ENCODE assay signal across 8 cellular contexts in genomic region chr12:25054076-25054782, GRCh38.
DNase-seq lines count a peak whose midpoint lies in the region; ATAC-seq and TF ChIP-seq lines count a peak whose summit lies in the region.

No MANE protein-coding gene starts in this region.

- H3K4me3 ChIP-seq in DOHH2 (ENCODE audit: low read length): peak overlapping the region; percentile 80
- peak overlapping the region; percentile 81 for H3K4me3 ChIP-seq in MM.1S (ENCODE audit: low read length)
- peak overlapping the region in 1 of 2 donors; percentile 16 for H3K4me3 ChIP-seq in body of pancreas
- peak overlapping the region; percentile 75 to 84 for H3K4me3 ChIP-seq in neutrophil (ENCODE audit: low read depth in 1 of 2, low read length in 1 of 2)

- TF ChIP-seq POLR2A in body of pancreas (IDR thresholded peaks at IDR 0.05): peak in 2 of 3 donors; percentile 28 to 53

- peaks cover 68% of the 10 kb centered on the region for H3F3A ChIP-seq in DOHH2 (ENCODE audit: control insufficient read depth, insufficient read depth)
- H3F3A ChIP-seq in MM.1S (ENCODE audit: insufficient read depth, low read length): peaks cover 24% of the 10 kb centered on the region

- intact Hi-C loops in body of pancreas (cut with DNase I): no loop called here

- H4K20me1 ChIP-seq in DOHH2 (ENCODE audit: control insufficient read depth, insufficient read depth, low read depth, low read length): peaks cover 6% of the 10 kb centered on the region
- H4K20me1 ChIP-seq in MM.1S (ENCODE audit: insufficient read depth, low read length): no peaks in the 10 kb centered on the region

- H3K9me2 ChIP-seq in DOHH2 (replicated peaks; ENCODE audit: control insufficient read depth, low read length) (no peaks in the 10 kb centered on the region), MM.1S (replicated peaks; ENCODE audit: insufficient read depth, low read length) (no peaks in the 10 kb centered on the region)

- WGBS in body of pancreas, 2 donors: 11 to 34% methylated on average over 4 of the region's 4 CpGs

- TF ChIP-seq CTCF in DOHH2 (IDR thresholded peaks at IDR 0.05; ENCODE audit: low read depth, low read length, poor library complexity, severe bottlenecking) (no peak), MM.1S (IDR thresholded peaks at IDR 0.05; ENCODE audit: low read length) (no peak), body of pancreas (IDR thresholded peaks at IDR 0.05) (no peak), neutrophil (IDR thresholded peaks at IDR 0.05) (no peak)

- peak; percentile 53 for ATAC-seq in body of pancreas
- no peak for ATAC-seq in HG02885 (IDR thresholded peaks at IDR 0.05; ENCODE audit: poor library complexity, unreplicated experiment)
- no peak for ATAC-seq in GM21528 (IDR thresholded peaks at IDR 0.05; ENCODE audit: low FRiP score, unreplicated experiment)
- ATAC-seq in HG03439 (IDR thresholded peaks at IDR 0.05; ENCODE audit: unreplicated experiment): no peak

- H3K36me3 ChIP-seq in DOHH2 (ENCODE audit: control insufficient read depth, low read length): peaks cover 84% of the 10 kb centered on the region
- no peaks in the 10 kb centered on the region for H3K36me3 ChIP-seq in MM.1S (replicated peaks; ENCODE audit: insufficient read depth, low read length)
- H3K36me3 ChIP-seq in body of pancreas (replicated peaks in 1 of 2; ENCODE audit: insufficient read depth in 1 of 2, low read depth in 2 of 2): no peaks in the 10 kb centered on the region
- no peaks in the 10 kb centered on the region for H3K36me3 ChIP-seq in neutrophil

- H3K9me3 ChIP-seq in DOHH2 (ENCODE audit: control insufficient read depth, insufficient read depth, low read length) (no peaks in the 10 kb centered on the region), MM.1S (replicated peaks; ENCODE audit: insufficient read depth, low read length) (no peaks in the 10 kb centered on the region), body of pancreas (no peaks in the 10 kb centered on the region), neutrophil (no peaks in the 10 kb centered on the region)

- peak overlapping the region; percentile 13; the same call in 1 of the 2 replicates for H2AFZ ChIP-seq in MM.1S (ENCODE audit: low read length)

- peak overlapping the region; percentile 56; the same call in 1 of the 2 replicates for H3K9ac ChIP-seq in MM.1S (ENCODE audit: low read length)

- DNase-seq in MM.1S (no peak), body of pancreas (no peak), NCI-H2227 (lab: John Stamatoyannopoulos, UW; ENCODE audit: unreplicated experiment) (no peak)

- H3K4me2 ChIP-seq in DOHH2 (ENCODE audit: low read length) (peak overlapping the region; percentile 89), MM.1S (ENCODE audit: low read depth, low read length) (peak overlapping the region; percentile 71)

- H3K79me2 ChIP-seq in DOHH2 (ENCODE audit: control insufficient read depth, low read length) (peaks cover 99% of the 10 kb centered on the region), MM.1S (ENCODE audit: low read length) (peaks cover 59% of the 10 kb centered on the region)

- H3K27ac ChIP-seq in DOHH2 (ENCODE audit: low read depth, low read length) (peak overlapping the region; percentile 96), MM.1S (ENCODE audit: low read length) (no peak overlapping the region), body of pancreas (peak overlapping the region; percentile 41 to 81 (median 72)), neutrophil (peak overlapping the region; percentile 99)

- H3K4me1 ChIP-seq in DOHH2 (ENCODE audit: control insufficient read depth, low read length): peaks cover 45% of the 10 kb centered on the region
- H3K4me1 ChIP-seq in MM.1S (ENCODE audit: low read length): peaks cover 10% of the 10 kb centered on the region
- peaks cover 36% of the 10 kb centered on the region for H3K4me1 ChIP-seq in body of pancreas
- peaks cover 60 to 76% of the 10 kb centered on the region in 2 experiments for H3K4me1 ChIP-seq in neutrophil (ENCODE audit: control insufficient read depth in 1 of 2, insufficient read depth in 1 of 2, low read depth in 1 of 2, low read length in 1 of 2)

- no peaks in the 10 kb centered on the region for H3K27me3 ChIP-seq in DOHH2 (ENCODE audit: control insufficient read depth, low read length)
- no peaks in the 10 kb centered on the region for H3K27me3 ChIP-seq in MM.1S (replicated peaks; ENCODE audit: insufficient read depth, low read length)
- H3K27me3 ChIP-seq in body of pancreas: no peaks in the 10 kb centered on the region
- H3K27me3 ChIP-seq in neutrophil: no peaks in the 10 kb centered on the region
